8 cellular contexts compared by ENCODE assay signal in genomic region chr4:173168396-173169177, GRCh38. TPM values are rescaled to one million over a fixed set of nuclear protein-coding genes. Genes with fewer than 3 reads are reported as not detected.
DNase-seq lines count a peak whose midpoint lies in the region; ATAC-seq and TF ChIP-seq lines count a peak whose summit lies in the region.

A gene with protein sequence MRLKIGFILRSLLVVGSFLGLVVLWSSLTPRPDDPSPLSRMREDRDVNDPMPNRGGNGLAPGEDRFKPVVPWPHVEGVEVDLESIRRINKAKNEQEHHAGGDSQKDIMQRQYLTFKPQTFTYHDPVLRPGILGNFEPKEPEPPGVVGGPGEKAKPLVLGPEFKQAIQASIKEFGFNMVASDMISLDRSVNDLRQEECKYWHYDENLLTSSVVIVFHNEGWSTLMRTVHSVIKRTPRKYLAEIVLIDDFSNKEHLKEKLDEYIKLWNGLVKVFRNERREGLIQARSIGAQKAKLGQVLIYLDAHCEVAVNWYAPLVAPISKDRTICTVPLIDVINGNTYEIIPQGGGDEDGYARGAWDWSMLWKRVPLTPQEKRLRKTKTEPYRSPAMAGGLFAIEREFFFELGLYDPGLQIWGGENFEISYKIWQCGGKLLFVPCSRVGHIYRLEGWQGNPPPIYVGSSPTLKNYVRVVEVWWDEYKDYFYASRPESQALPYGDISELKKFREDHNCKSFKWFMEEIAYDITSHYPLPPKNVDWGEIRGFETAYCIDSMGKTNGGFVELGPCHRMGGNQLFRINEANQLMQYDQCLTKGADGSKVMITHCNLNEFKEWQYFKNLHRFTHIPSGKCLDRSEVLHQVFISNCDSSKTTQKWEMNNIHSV (plus strand): TSS chr4:173168811. CDS start chr4:173168836, 25 bp downstream.

- peak within 1 kb of the TSS; percentile 83 for H3K4me3 ChIP-seq in choroid plexus epithelial cell (ENCODE audit: low read depth, low read length)

- intact Hi-C loops in left colon (cut with DNase I, micrococcal nuclease): no loop called here

- no peak for TF ChIP-seq CTCF in choroid plexus epithelial cell (conservative IDR thresholded peaks at IDR 0.05; ENCODE audit: low read depth, low read length)

- ATAC-seq in HG03159 (IDR thresholded peaks at IDR 0.05; ENCODE audit: unreplicated experiment) (peak; percentile 35), left colon (peak; percentile 83)

- peak; percentile 42 for TF ChIP-seq POLR2A in GM18951 (IDR thresholded peaks at IDR 0.05; ENCODE audit: extremely low read depth, insufficient read depth, insufficient read length)

- DNase-seq in AG08396 (ENCODE audit: low spot score) (peak; percentile 79), NCI-H345 (lab: John Stamatoyannopoulos, UW) (peak; percentile 74), choroid plexus epithelial cell (ENCODE audit: low read depth) (peak; percentile 57), left colon (peak; percentile 86 to 88)
- DNase-seq in activated CD4-positive, alpha-beta T cell treated with anti-CD3 and anti-CD28 coated beads for 24 hours (ENCODE audit: low read depth in 2 of 2): peak; percentile 46 to 52
- DNase-seq in stimulated activated CD4-positive, alpha-beta T cell treated with anti-CD3 and anti-CD28 coated beads, Interleukin-2, amount 100 ng/mL, for 24 hours: peak; percentile 70

- in situ Hi-C loops in GM18951 (cut with MboI; ENCODE audit: low sequenced_read_pairs, unreplicated experiment): no loop called here

RNA-seq across cellular contexts. Expression of the gene that starts here (rescaled TPM):
- total RNA-seq in left colon: 100 to 1,000 TPM; 138 to 143 TPM

Comparison
In these comparisons a context has a peak if more than half of its experiments do, and no peak if none do; other contexts are left out.
1. Peak in every context shown above with its lines: DNase-seq, ATAC-seq and H3K4me3 ChIP-seq.